Comparison of ENCODE assay signal across 19 cellular contexts in genomic region chr2:217743980-217744761, GRCh38.
DNase-seq lines count a peak whose midpoint lies in the region; ATAC-seq lines count a peak whose summit lies in the region.
"Had no signal": no experiment of that assay in that cellular context is flagged by ENCODE, and none has a peak within 500 bp of the region (broad histone marks: within the 10 kb centered on the region; RNA-seq: fewer than 3 reads in every experiment).

No MANE protein-coding gene starts in this region.

- peaks cover 10 to 19% (median 15%) of the 10 kb centered on the region in 3 donors for H3K4me1 ChIP-seq in skeletal muscle tissue (ENCODE audit: control insufficient read depth in 3 of 3, insufficient read depth in 3 of 3, low read length in 3 of 3)
- H3K4me1 ChIP-seq: breast epithelium had no signal

- H3K27ac ChIP-seq in skeletal muscle tissue (ENCODE audit: low read depth, low read length): peak overlapping the region; percentile 12
- H3K27ac ChIP-seq: BLaER1, breast epithelium, HL-60 had no signal

- DNase-seq in MG63 (peak; percentile 76), cerebellum (ENCODE audit: low spot score) (peak; percentile 42), left ventricle myocardium superior (peak; percentile 75), activated T-cell treated with anti-CD3 and anti-CD28 coated beads for 4 hours (no peak), NCI-H524 treated with DMSO at 0.1 percent for 48 hours (lab: John Stamatoyannopoulos, UW) (no peak)
- no peak for DNase-seq in effector memory CD8-positive, alpha-beta T cell
- DNase-seq: activated naive CD8-positive, alpha-beta T cell treated with anti-CD3 and anti-CD28 coated beads, Interleukin-2, amount 10 ng/mL, durations not matched to agents 7 days and 5 days; activated T-cell treated with anti-CD3 and anti-CD28 coated beads, Interleukin-2, amount 50 U/mL, for 72 hours; DMS153; effector CD4-positive, alpha-beta T cell; RPMI8226; small intestine; transverse colon had no signal

- H3K27me3 ChIP-seq in MG63 (no peaks in the 10 kb centered on the region), skeletal muscle tissue (ENCODE audit: control insufficient read depth in 3 of 3, insufficient read depth in 3 of 3, low read length in 3 of 3) (no peaks in the 10 kb centered on the region)
- H3K27me3 ChIP-seq: BLaER1, breast epithelium, transverse colon had no signal

- H3K36me3 ChIP-seq in MG63 (no peaks in the 10 kb centered on the region), skeletal muscle tissue (ENCODE audit: control insufficient read depth in 3 of 3, insufficient read depth in 3 of 3, low read length in 3 of 3) (no peaks in the 10 kb centered on the region)
- H3K36me3 ChIP-seq: BLaER1, breast epithelium, transverse colon had no signal

- intact Hi-C loops in left ventricle myocardium superior (cut with micrococcal nuclease): no loop called here

- H3K4me3 Mint-ChIP-seq in effector memory CD8-positive, alpha-beta T cell: no peak overlapping the region
- H3K4me3 Mint-ChIP-seq: activated naive CD8-positive, alpha-beta T cell treated with anti-CD3 and anti-CD28 coated beads, Interleukin-2, amount 10 ng/mL, durations not matched to agents 7 days and 5 days; activated T-cell treated with anti-CD3 and anti-CD28 coated beads, Interleukin-2, amount 50 U/mL, for 72 hours; GM23338 had no signal

- H3K4me1 Mint-ChIP-seq in effector memory CD8-positive, alpha-beta T cell (ENCODE audit: low read depth in 2 of 2): peaks cover 0 to 1% of the 10 kb centered on the region in 2 donors

- peaks cover 0 to 13% of the 10 kb centered on the region in 2 donors for H3K27me3 Mint-ChIP-seq in effector memory CD8-positive, alpha-beta T cell

- H3K9ac ChIP-seq in skeletal muscle tissue (ENCODE audit: low read depth in 1 of 3, low read length in 3 of 3): no peak overlapping the region
- H3K9ac ChIP-seq: BLaER1 had no signal

- ATAC-seq in left ventricle myocardium superior (peak; percentile 81), HG03139 (IDR thresholded peaks at IDR 0.05; ENCODE audit: unreplicated experiment) (no peak)
- no peak for ATAC-seq in effector memory CD8-positive, alpha-beta T cell (replicated peaks)
- ATAC-seq: activated T-cell treated with anti-CD3 and anti-CD28 coated beads, Interleukin-2, amount 50 U/mL, for 72 hours; GM23338 had no signal

- no peaks in the 10 kb centered on the region; the same call in 1 of the 2 replicates for H3K9me3 ChIP-seq in MG63
- H3K9me3 ChIP-seq in skeletal muscle tissue (ENCODE audit: control insufficient read depth in 3 of 3, low read length in 3 of 3): peaks cover 0 to 3% (median 0%) of the 10 kb centered on the region in 3 donors
- H3K9me3 ChIP-seq: BLaER1, breast epithelium, transverse colon had no signal

- no peak overlapping the region for H3K4me3 ChIP-seq in MG63
- no peak overlapping the region for H3K4me3 ChIP-seq in skeletal muscle tissue (ENCODE audit: low read length in 3 of 3)
- H3K4me3 ChIP-seq: BLaER1, breast epithelium, GM23338, transverse colon had no signal

- no peak overlapping the region for H3K27ac Mint-ChIP-seq in effector memory CD8-positive, alpha-beta T cell
- H3K27ac Mint-ChIP-seq: activated T-cell treated with anti-CD3 and anti-CD28 coated beads, Interleukin-2, amount 50 U/mL, for 72 hours; GM23338 had no signal

- H3K9me3 Mint-ChIP-seq in effector memory CD8-positive, alpha-beta T cell: no peaks in the 10 kb centered on the region
- H3K9me3 Mint-ChIP-seq: activated naive CD8-positive, alpha-beta T cell treated with anti-CD3 and anti-CD28 coated beads, Interleukin-2, amount 10 ng/mL, durations not matched to agents 7 days and 5 days; activated T-cell treated with anti-CD3 and anti-CD28 coated beads, Interleukin-2, amount 50 U/mL, for 72 hours; GM23338 had no signal

- H3K36me3 Mint-ChIP-seq in effector memory CD8-positive, alpha-beta T cell (ENCODE audit: insufficient read depth): no peaks in the 10 kb centered on the region

Comparison
In these comparisons a context has a peak if more than half of its experiments do, and no peak if none do; other contexts are left out.
1. DNase-seq: peak in MG63 (single experiment), cerebellum (single experiment) and left ventricle myocardium superior (single experiment); none in effector memory CD8-positive, alpha-beta T cell (0 of 3), activated T-cell treated with anti-CD3 and anti-CD28 coated beads for 4 hours (single experiment) and NCI-H524 treated with DMSO at 0.1 percent for 48 hours (single experiment).